1 cellular context compared by ENCODE assay signal in genomic region chr1:38014171-38014570, GRCh38.
TF ChIP-seq lines count a peak whose summit lies in the region.

No MANE protein-coding gene starts in this region.

TF ChIP-seq in neural cell, 6 proteins besides CTCF, POLR2A, EP300 and RAD21:
- TF ChIP-seq SMC3 (conservative IDR thresholded peaks at IDR 0.05; ENCODE audit: poor library complexity) (no peak), EZH2 (IDR thresholded peaks at IDR 0.05; ENCODE audit: borderline replicate concordance, insufficient read depth, low read length, poor library complexity, severe bottlenecking) (no peak), POLR2AphosphoS5 (IDR thresholded peaks at IDR 0.05) (no peak), MXI1 (conservative IDR thresholded peaks at IDR 0.05; ENCODE audit: poor library complexity, severe bottlenecking) (no peak), TAF1 (IDR thresholded peaks at IDR 0.05; ENCODE audit: low read depth) (no peak)
- TF ChIP-seq, protein P1, sequence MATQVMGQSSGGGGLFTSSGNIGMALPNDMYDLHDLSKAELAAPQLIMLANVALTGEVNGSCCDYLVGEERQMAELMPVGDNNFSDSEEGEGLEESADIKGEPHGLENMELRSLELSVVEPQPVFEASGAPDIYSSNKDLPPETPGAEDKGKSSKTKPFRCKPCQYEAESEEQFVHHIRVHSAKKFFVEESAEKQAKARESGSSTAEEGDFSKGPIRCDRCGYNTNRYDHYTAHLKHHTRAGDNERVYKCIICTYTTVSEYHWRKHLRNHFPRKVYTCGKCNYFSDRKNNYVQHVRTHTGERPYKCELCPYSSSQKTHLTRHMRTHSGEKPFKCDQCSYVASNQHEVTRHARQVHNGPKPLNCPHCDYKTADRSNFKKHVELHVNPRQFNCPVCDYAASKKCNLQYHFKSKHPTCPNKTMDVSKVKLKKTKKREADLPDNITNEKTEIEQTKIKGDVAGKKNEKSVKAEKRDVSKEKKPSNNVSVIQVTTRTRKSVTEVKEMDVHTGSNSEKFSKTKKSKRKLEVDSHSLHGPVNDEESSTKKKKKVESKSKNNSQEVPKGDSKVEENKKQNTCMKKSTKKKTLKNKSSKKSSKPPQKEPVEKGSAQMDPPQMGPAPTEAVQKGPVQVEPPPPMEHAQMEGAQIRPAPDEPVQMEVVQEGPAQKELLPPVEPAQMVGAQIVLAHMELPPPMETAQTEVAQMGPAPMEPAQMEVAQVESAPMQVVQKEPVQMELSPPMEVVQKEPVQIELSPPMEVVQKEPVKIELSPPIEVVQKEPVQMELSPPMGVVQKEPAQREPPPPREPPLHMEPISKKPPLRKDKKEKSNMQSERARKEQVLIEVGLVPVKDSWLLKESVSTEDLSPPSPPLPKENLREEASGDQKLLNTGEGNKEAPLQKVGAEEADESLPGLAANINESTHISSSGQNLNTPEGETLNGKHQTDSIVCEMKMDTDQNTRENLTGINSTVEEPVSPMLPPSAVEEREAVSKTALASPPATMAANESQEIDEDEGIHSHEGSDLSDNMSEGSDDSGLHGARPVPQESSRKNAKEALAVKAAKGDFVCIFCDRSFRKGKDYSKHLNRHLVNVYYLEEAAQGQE (IDR thresholded peaks at IDR 0.05; ENCODE audit: borderline replicate concordance), result no peak
